7 cellular contexts compared by ENCODE assay signal in genomic region chr1:120614931-120615639, GRCh38.
DNase-seq lines count a peak whose midpoint lies in the region; ATAC-seq, FAIRE-seq and TF ChIP-seq lines count a peak whose summit lies in the region.
"Not testable (repeated sequence)": the region's sequence is repeated elsewhere in the genome, so short reads cannot be mapped to it uniquely, and the experiment has no call there.

No MANE protein-coding gene starts in this region.

- intact Hi-C loops in Right ventricle myocardium inferior (cut with DNase I); left cardiac atrium (cut with DNase I); pancreas (cut with DNase I): not testable (repeated sequence)

- H3K27me3 ChIP-seq in lung (ENCODE audit: control insufficient read depth, insufficient read depth); pancreas; thoracic aorta (replicated peaks; ENCODE audit: insufficient read depth): not testable (repeated sequence)

- H3K4me1 ChIP-seq in lung (ENCODE audit: control insufficient read depth in 2 of 2, insufficient read depth in 2 of 2, low read length in 2 of 2); pancreas; thoracic aorta (ENCODE audit: control insufficient read depth in 1 of 2, low read depth in 2 of 2): not testable (repeated sequence)

- TF ChIP-seq CTCF in lung (IDR thresholded peaks at IDR 0.05; ENCODE audit: control extremely low read depth, extremely low read depth); pancreas (IDR thresholded peaks at IDR 0.05); thoracic aorta (IDR thresholded peaks at IDR 0.05): not testable (repeated sequence)

- not testable (repeated sequence) for H3K27ac ChIP-seq in lung (ENCODE audit: low read depth in 1 of 2, low read length in 1 of 2); pancreas; thoracic aorta

- not testable (repeated sequence) for DNase-seq in Right ventricle myocardium inferior (ENCODE audit: missing footprints); left cardiac atrium; left lobe of liver (ENCODE audit: low spot score); lung (ENCODE audit: low spot score); pancreas; thoracic aorta (ENCODE audit: low spot score)

- not testable (repeated sequence) for H3K9me3 ChIP-seq in lung (ENCODE audit: control insufficient read depth in 2 of 2, insufficient read depth in 1 of 2, low read length in 1 of 2); pancreas; thoracic aorta

- ATAC-seq in SK-N-SH treated with all-trans-retinoic acid at 6 μM for 48 hours = peak; percentile 49
- peak; percentile 60 for ATAC-seq in Right ventricle myocardium inferior
- ATAC-seq in left cardiac atrium = peak; percentile 56 to 60
- peak; percentile 75 for ATAC-seq in left lobe of liver
- ATAC-seq in lung (ENCODE audit: insufficient read depth, low FRiP score) = peak; percentile 54
- peak; percentile 69 to 81 (median 80) for ATAC-seq in pancreas
- ATAC-seq in thoracic aorta (ENCODE audit: insufficient number of reproducible peaks, low FRiP score, low read depth) = peak; percentile 78

- not testable (repeated sequence) for FAIRE-seq in pancreas (lab: Jason Lieb, UNC)

- whole genome bisulfite sequencing in lung, 2 donors = no CpG with 5 or more reads among the region's 4 CpGs
- WGBS in pancreas, 2 donors = no CpG with 5 or more reads among the region's 4 CpGs

- not testable (repeated sequence) for H3K36me3 ChIP-seq in lung (ENCODE audit: control insufficient read depth in 2 of 2, insufficient read depth in 2 of 2, low read length in 2 of 2); pancreas; thoracic aorta

- H3K4me3 ChIP-seq in lung, pancreas, thoracic aorta: not testable (repeated sequence)
